Comparison of ENCODE assay signal across 8 cellular contexts in genomic region chr11:1882265-1883238, GRCh38. TPM values are rescaled to one million over a fixed set of nuclear protein-coding genes. Genes with fewer than 3 reads are reported as not detected.
DNase-seq lines count a peak whose midpoint lies in the region; ATAC-seq and TF ChIP-seq lines count a peak whose summit lies in the region.

No MANE protein-coding gene starts in this region.

- H3K9me2 ChIP-seq in SK-N-SH, result no peaks in the 10 kb centered on the region

- peak overlapping the region in 1 of 2 experiments; percentile 72; a peak in 1 of 4 replicates for H3K27ac ChIP-seq in SK-N-SH (ENCODE audit: low read depth in 2 of 2, low read length in 1 of 2)
- H3K27ac ChIP-seq in upper lobe of left lung, result no peak overlapping the region

- CTCF ChIA-PET in SK-N-SH (lab: Yijun Ruan, JAX), result interaction anchor here (0.5 to 4.8 kb wide), 83 partner anchors 9 to 576 kb away, joined by 3 to 179 read pairs (median 5); partner anchors contain the start of genes H19, LSP1, MRPL23 and PRR33

- TF ChIP-seq POLR2A in upper lobe of left lung (IDR thresholded peaks at IDR 0.05), result no peak

- no peak overlapping the region for H3K9ac ChIP-seq in SK-N-SH

- intact Hi-C loops in posterior vena cava (cut with DNase I), result loop anchor here (5.0 to 10.0 kb wide), 4 partner anchors 35 to 1040 kb away; partner anchors contain the start of genes POLR2L (in 1 of the 2), TNNT3 (in 1 of the 2) and TSPAN4 (in 1 of the 2)

- peaks cover 2% of the 10 kb centered on the region for H3K27me3 Mint-ChIP-seq in glutamatergic neuron (ENCODE audit: unreplicated experiment)

- no peaks in the 10 kb centered on the region for H3K36me3 Mint-ChIP-seq in glutamatergic neuron (ENCODE audit: unreplicated experiment)

- no peaks in the 10 kb centered on the region for H4K20me1 ChIP-seq in SK-N-SH (ENCODE audit: insufficient read depth)

- H3K36me3 ChIP-seq in SK-N-SH (replicated peaks in 1 of 2; ENCODE audit: control insufficient read depth in 1 of 2, insufficient read depth in 2 of 2, low read length in 1 of 2) (no peaks in the 10 kb centered on the region), upper lobe of left lung (no peaks in the 10 kb centered on the region)

- peaks cover 0 to 21% of the 10 kb centered on the region in 2 experiments; a peak in 1 of 4 replicates for H3K4me1 ChIP-seq in SK-N-SH (ENCODE audit: control insufficient read depth in 1 of 2, insufficient read depth in 2 of 2, low read depth in 1 of 2, low read length in 1 of 2)
- H3K4me1 ChIP-seq in upper lobe of left lung, result peaks cover 0 to 17% (median 3%) of the 10 kb centered on the region in 4 donors

- no peaks in the 10 kb centered on the region for H3F3A ChIP-seq in SK-N-SH (replicated peaks; ENCODE audit: insufficient read depth)

- in situ Hi-C loops in KBM-7 (cut with MboI; ENCODE audit: low pct_unique_long_range_greater_than_20kb, low sequenced_read_pairs), result no loop called here

- TF ChIP-seq CTCF in SK-N-SH (IDR thresholded peaks at IDR 0.05) (peak; percentile 82), glutamatergic neuron (IDR thresholded peaks at IDR 0.05; ENCODE audit: partially characterized antibody, unreplicated experiment) (peak; percentile 97), upper lobe of left lung (IDR thresholded peaks at IDR 0.05) (peak; percentile 88 to 95 (median 93))

- H3K9me3 Mint-ChIP-seq in glutamatergic neuron (ENCODE audit: unreplicated experiment), result no peaks in the 10 kb centered on the region

- H2AFZ ChIP-seq in SK-N-SH (ENCODE audit: low read depth), result no peak overlapping the region

- H3K79me2 ChIP-seq in SK-N-SH (ENCODE audit: insufficient read depth), result no peaks in the 10 kb centered on the region

- H3K27ac Mint-ChIP-seq in glutamatergic neuron (ENCODE audit: unreplicated experiment), result no peak overlapping the region

- H3K4me1 Mint-ChIP-seq in glutamatergic neuron (ENCODE audit: low read depth, unreplicated experiment), result peaks cover under 1% of the 10 kb centered on the region

- POLR2A ChIA-PET in SK-N-SH (lab: Yijun Ruan, JAX), result interaction anchor here (0.6 to 3.3 kb wide), 14 partner anchors 11 to 269 kb away, joined by 3 to 20 read pairs (median 4); partner anchors contain the start of gene H19

- no peak overlapping the region for H3K4me2 ChIP-seq in SK-N-SH

- H3K4me3 ChIP-seq in SK-N-SH (ENCODE audit: low read depth in 2 of 2, low read length in 1 of 2) (no peak overlapping the region; a peak in 1 of 4 replicates), upper lobe of left lung (no peak overlapping the region)

- peak; percentile 81 for DNase-seq in DMS 273 (lab: John Stamatoyannopoulos, UW; ENCODE audit: unreplicated experiment)
- no peak for DNase-seq in DMS 273 treated with DMSO at 0.1 percent for 48 hours (lab: John Stamatoyannopoulos, UW)
- DNase-seq in KBM-7, result peak; percentile 83
- peak; percentile 97 for DNase-seq in SK-N-SH
- peak; percentile 79 for DNase-seq in activated naive CD4-positive, alpha-beta T cell treated with Interleukin-2 at 50 U/mL for 16 hours
- peak; percentile 91 for DNase-seq in glutamatergic neuron
- peak; percentile 95 for DNase-seq in posterior vena cava (ENCODE audit: low spot score)
- DNase-seq in upper lobe of left lung, result peak; percentile 74 to 94

- peak; percentile 81 to 82 for ATAC-seq in upper lobe of left lung (ENCODE audit: low FRiP score in 2 of 2)

- H3K9me3 ChIP-seq in SK-N-SH (no peaks in the 10 kb centered on the region), upper lobe of left lung (no peaks in the 10 kb centered on the region)

- 25% methylated on average over 20 of the region's 23 CpGs for WGBS in SK-N-SH (ENCODE audit: low lambda C conversion rate)
- 23 to 33% methylated on average over 5 to 23 of the region's 23 CpGs for WGBS in upper lobe of left lung, 2 donors

- TF ChIP-seq EP300 in SK-N-SH (IDR thresholded peaks at IDR 0.05; ENCODE audit: borderline replicate concordance in 1 of 2, low read depth in 1 of 2, low read length in 1 of 2) (no peak), upper lobe of left lung (IDR thresholded peaks at IDR 0.05) (no peak)

- TF ChIP-seq RAD21 in SK-N-SH (IDR thresholded peaks at IDR 0.05; ENCODE audit: low read length), result peak; percentile 89

- no peak overlapping the region for H3K4me3 Mint-ChIP-seq in glutamatergic neuron (ENCODE audit: unreplicated experiment)

- H3K27me3 ChIP-seq in SK-N-SH (ENCODE audit: insufficient read depth) (no peaks in the 10 kb centered on the region), upper lobe of left lung (no peaks in the 10 kb centered on the region)

TF ChIP-seq in SK-N-SH, 30 proteins besides CTCF, POLR2A, EP300 and RAD21:
- TF ChIP-seq, protein P1, sequence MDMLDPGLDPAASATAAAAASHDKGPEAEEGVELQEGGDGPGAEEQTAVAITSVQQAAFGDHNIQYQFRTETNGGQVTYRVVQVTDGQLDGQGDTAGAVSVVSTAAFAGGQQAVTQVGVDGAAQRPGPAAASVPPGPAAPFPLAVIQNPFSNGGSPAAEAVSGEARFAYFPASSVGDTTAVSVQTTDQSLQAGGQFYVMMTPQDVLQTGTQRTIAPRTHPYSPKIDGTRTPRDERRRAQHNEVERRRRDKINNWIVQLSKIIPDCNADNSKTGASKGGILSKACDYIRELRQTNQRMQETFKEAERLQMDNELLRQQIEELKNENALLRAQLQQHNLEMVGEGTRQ (IDR thresholded peaks at IDR 0.05; ENCODE audit: borderline replicate concordance, low read depth, low read length), result no peak
- TF ChIP-seq SMC3 (IDR thresholded peaks at IDR 0.05; ENCODE audit: low read depth, low read length), result peak; percentile 93
- TF ChIP-seq MEF2A (IDR thresholded peaks at IDR 0.05; ENCODE audit: borderline replicate concordance, low read depth), result no peak
- 0 out of 2 replicates have a peak, but pooled peaks have one; percentile 38 for TF ChIP-seq NFIC (IDR thresholded peaks at IDR 0.05; ENCODE audit: borderline replicate concordance)

RNA-seq across cellular contexts. Expression of gene PRR33, which starts 9.1 kb away (rescaled TPM):
- polyA plus RNA-seq in SK-N-SH (2012; rRNA removed), result not detected in 2 replicates
- polyA plus RNA-seq in SK-N-SH (2012; cell fraction: cytosol; rRNA removed), result not detected in 2 replicates
- not detected in 2 replicates for polyA plus RNA-seq in SK-N-SH (2012; cell fraction: nucleus; rRNA removed)
- total RNA-seq in glutamatergic neuron (ENCODE audit: unreplicated experiment) (not detected), posterior vena cava (under 1 TPM in 1 of 2 donors, not detected in 1; 0.14 TPM), upper lobe of left lung (not detected)

RNA-seq across cellular contexts. Expression of gene LSP1, which starts 29.7 kb away (rescaled TPM):
- 0.34 and 0.38 TPM in 2 replicates for polyA plus RNA-seq in SK-N-SH (2012; rRNA removed)
- polyA plus RNA-seq in SK-N-SH (2012; cell fraction: cytosol; rRNA removed), result 0.22 and 0.46 TPM in 2 replicates
- polyA plus RNA-seq in SK-N-SH (2012; cell fraction: nucleus; rRNA removed), result 0.19 and 0.54 TPM in 2 replicates
- total RNA-seq in glutamatergic neuron (ENCODE audit: unreplicated experiment) (2.5 TPM), posterior vena cava (100 to 1,000 TPM in 1 of 2 donors, 10 to 100 TPM in 1; 39.1 to 122 TPM), upper lobe of left lung (100 to 1,000 TPM in 2 of 6 donors, 10 to 100 TPM in 4; 29.3 to 162 (median 66.2) TPM)

RNA-seq across cellular contexts. Expression of gene TNNT3, which starts 37.0 kb away (rescaled TPM):
- polyA plus RNA-seq in SK-N-SH (2012; rRNA removed), result not detected in 2 replicates
- not detected in 2 replicates for polyA plus RNA-seq in SK-N-SH (2012; cell fraction: cytosol; rRNA removed)
- 0.08 TPM in 1 of 2 replicates, not detected in the other for polyA plus RNA-seq in SK-N-SH (2012; cell fraction: nucleus; rRNA removed)
- total RNA-seq in glutamatergic neuron (ENCODE audit: unreplicated experiment), result not detected
- total RNA-seq in posterior vena cava, result 10 to 100 TPM; 17.9 to 45.3 TPM
- 10 to 100 TPM in 1 of 6 donors, 1 to 10 TPM in 4, not detected in 1; 1.1 to 13.1 (median 2.4) TPM for total RNA-seq in upper lobe of left lung

RNA-seq across cellular contexts. Expression of gene TNNI2, which starts 43.8 kb away (rescaled TPM):
- polyA plus RNA-seq in SK-N-SH (2012; rRNA removed), result not detected in 2 replicates
- polyA plus RNA-seq in SK-N-SH (2012; cell fraction: cytosol; rRNA removed), result 0.04 and 0.06 TPM in 2 replicates
- polyA plus RNA-seq in SK-N-SH (2012; cell fraction: nucleus; rRNA removed), result 0.14 and 0.26 TPM in 2 replicates
- not detected for total RNA-seq in glutamatergic neuron (ENCODE audit: unreplicated experiment)
- total RNA-seq in posterior vena cava, result 1 to 10 TPM; 1.0 to 1.3 TPM
- total RNA-seq in upper lobe of left lung, result 10 to 100 TPM in 5 of 6 donors, 1 to 10 TPM in 1; 7.3 to 28.3 (median 16.7) TPM

RNA-seq across cellular contexts. Expression of gene SYT8, which starts 47.8 kb away (rescaled TPM):
- not detected in 2 replicates for polyA plus RNA-seq in SK-N-SH (2012; rRNA removed)
- not detected in 2 replicates for polyA plus RNA-seq in SK-N-SH (2012; cell fraction: cytosol; rRNA removed)
- polyA plus RNA-seq in SK-N-SH (2012; cell fraction: nucleus; rRNA removed), result 0.13 and 0.15 TPM in 2 replicates
- total RNA-seq in glutamatergic neuron (ENCODE audit: unreplicated experiment), result not detected
- total RNA-seq in posterior vena cava, result not detected
- total RNA-seq in upper lobe of left lung, result 10 to 100 TPM in 4 of 6 donors, 1 to 10 TPM in 2; 7.4 to 31.3 (median 22.9) TPM
